In genomic region chr17:83200231-83200699, GRCh38 we compare ENCODE assay signal across 8 cellular contexts.
DNase-seq lines count a peak whose midpoint lies in the region; ATAC-seq lines count a peak whose summit lies in the region.

No MANE protein-coding gene starts in this region.

- H3K27me3 ChIP-seq in stomach smooth muscle (ENCODE audit: control insufficient read depth in 1 of 2, insufficient read depth in 2 of 2, low read length in 2 of 2), result no peaks in the 10 kb centered on the region

- H3K36me3 ChIP-seq in stomach smooth muscle (ENCODE audit: control insufficient read depth in 2 of 2, insufficient read depth in 2 of 2, low read length in 2 of 2), result no peaks in the 10 kb centered on the region

- H3K27ac ChIP-seq in stomach smooth muscle (ENCODE audit: low read length), result peak overlapping the region; percentile 37

- H3K9me3 ChIP-seq in stomach smooth muscle (ENCODE audit: control insufficient read depth in 2 of 2, low read length in 2 of 2), result no peaks in the 10 kb centered on the region

- H3K9ac ChIP-seq in stomach smooth muscle (ENCODE audit: low read length in 2 of 2), result no peak overlapping the region

- ATAC-seq in HG03469 (IDR thresholded peaks at IDR 0.05; ENCODE audit: unreplicated experiment), result no peak
- ATAC-seq in GM18517 (IDR thresholded peaks at IDR 0.05; ENCODE audit: unreplicated experiment), result no peak
- ATAC-seq in GM21723 (IDR thresholded peaks at IDR 0.05; ENCODE audit: unreplicated experiment), result no peak

- H3K4me1 ChIP-seq in stomach smooth muscle (ENCODE audit: control insufficient read depth, insufficient read depth, low read length), result peaks cover 23% of the 10 kb centered on the region

- no peak overlapping the region for H3K4me3 ChIP-seq in stomach smooth muscle (ENCODE audit: low read length in 2 of 2)

- peak; percentile 96 for DNase-seq in CD1c-positive myeloid dendritic cell (ENCODE audit: extremely low spot score)
- DNase-seq in NOMO-1 (lab: John Stamatoyannopoulos, UW; ENCODE audit: unreplicated experiment in 2 of 2), result peak; percentile 72 to 83
- DNase-seq in activated gamma-delta T cell (lab: John Stamatoyannopoulos, UW), result peak; percentile 59
- peak; percentile 43 for DNase-seq in medulla oblongata (ENCODE audit: extremely low spot score)

Comparison
In these comparisons a context has a peak if more than half of its experiments do, and no peak if none do; other contexts are left out.
1. DNase-seq: peak in every context shown above with its lines; median percentile 96 in CD1c-positive myeloid dendritic cell; 78 in NOMO-1; 59 in activated gamma-delta T cell; 43 in medulla oblongata.